In genomic region chr15:77022646-77023575, GRCh38 we compare ENCODE assay signal across 15 cellular contexts. TPM values are rescaled to one million over a fixed set of nuclear protein-coding genes. Genes with fewer than 3 reads are reported as not detected.
DNase-seq lines count a peak whose midpoint lies in the region; ATAC-seq and TF ChIP-seq lines count a peak whose summit lies in the region.
"Had no signal": no experiment of that assay in that cellular context is flagged by ENCODE, and none has a peak within 500 bp of the region (broad histone marks: within the 10 kb centered on the region; RNA-seq: fewer than 3 reads in every experiment).

No MANE protein-coding gene starts in this region.

- peak overlapping the region; percentile 99 for H3K27ac Mint-ChIP-seq in activated CD4-positive, alpha-beta memory T cell treated with anti-CD3 and anti-CD28 coated beads, Interleukin-2, amount 10 ng/mL, durations not matched to agents 7 days and 5 days

- no peaks in the 10 kb centered on the region for H3K27me3 Mint-ChIP-seq in activated CD4-positive, alpha-beta memory T cell treated with anti-CD3 and anti-CD28 coated beads, Interleukin-2, amount 10 ng/mL, durations not matched to agents 7 days and 5 days

- H3K4me1 ChIP-seq in right lobe of liver (no peaks in the 10 kb centered on the region), aorta (ENCODE audit: control insufficient read depth in 1 of 2, insufficient read depth in 2 of 2, low read length in 2 of 2) (no peaks in the 10 kb centered on the region)
- H3K4me1 ChIP-seq: BE2C, colonic mucosa had no signal

- POLR2A ChIA-PET in activated CD4-positive, alpha-beta memory T cell treated with anti-CD3 and anti-CD28 coated beads, Interleukin-2, amount 10 ng/mL, durations not matched to agents 7 days and 5 days (lab: Charles Lee) = interaction anchor here (1.0 to 3.9 kb wide), 9 partner anchors 10 to 520 kb away, joined by 3 to 59 read pairs (median 4); partner anchors contain the start of genes PSTPIP1 and SCAPER

- no peaks in the 10 kb centered on the region for H3K9me3 Mint-ChIP-seq in activated CD4-positive, alpha-beta memory T cell treated with anti-CD3 and anti-CD28 coated beads, Interleukin-2, amount 10 ng/mL, durations not matched to agents 7 days and 5 days
- H3K9me3 Mint-ChIP-seq: neural crest cell had no signal

- TF ChIP-seq CTCF in right lobe of liver (IDR thresholded peaks at IDR 0.05) = no peak

- peaks cover 72% of the 10 kb centered on the region for H3K4me1 Mint-ChIP-seq in activated CD4-positive, alpha-beta memory T cell treated with anti-CD3 and anti-CD28 coated beads, Interleukin-2, amount 10 ng/mL, durations not matched to agents 7 days and 5 days

- H3K27ac ChIP-seq in right lobe of liver (no peak overlapping the region), aorta (ENCODE audit: low read depth in 1 of 2, low read length in 2 of 2) (no peak overlapping the region)
- H3K27ac ChIP-seq: colonic mucosa, VCaP had no signal

- CTCF ChIA-PET in activated CD4-positive, alpha-beta memory T cell treated with anti-CD3 and anti-CD28 coated beads, Interleukin-2, amount 10 ng/mL, durations not matched to agents 7 days and 5 days (lab: Charles Lee) = interaction anchor here (0.6 to 3.7 kb wide), 21 partner anchors 9 to 374 kb away, joined by 3 to 33 read pairs (median 4); partner anchors contain the start of gene PSTPIP1

- peaks cover 90% of the 10 kb centered on the region for H3K36me3 Mint-ChIP-seq in activated CD4-positive, alpha-beta memory T cell treated with anti-CD3 and anti-CD28 coated beads, Interleukin-2, amount 10 ng/mL, durations not matched to agents 7 days and 5 days (ENCODE audit: low read depth)

- H3K9me3 ChIP-seq in right lobe of liver = no peaks in the 10 kb centered on the region
- H3K9me3 ChIP-seq in aorta (ENCODE audit: control insufficient read depth, low read length) = no peaks in the 10 kb centered on the region
- H3K9me3 ChIP-seq: BE2C, colonic mucosa had no signal

- H3K4me3 ChIP-seq in right lobe of liver = no peak overlapping the region
- no peak overlapping the region for H3K4me3 ChIP-seq in aorta (ENCODE audit: low read length in 2 of 2)
- H3K4me3 ChIP-seq: colonic mucosa had no signal

- DNase-seq in left ventricle myocardium superior (peak; percentile 26), Right ventricle myocardium inferior (ENCODE audit: missing footprints) (no peak), right lobe of liver (peak; percentile 19 to 49 (median 41)), aorta (peak; percentile 37 to 72), SHP77 (lab: John Stamatoyannopoulos, UW) (no peak), SKM-1 (lab: John Stamatoyannopoulos, UW; ENCODE audit: unreplicated experiment) (no peak)
- DNase-seq in activated CD4-positive, alpha-beta memory T cell treated with anti-CD3 and anti-CD28 coated beads, Interleukin-2, amount 10 ng/mL, durations not matched to agents 7 days and 5 days = no peak
- DNase-seq: colonic mucosa, NCI-H1092 treated with DMSO at 0.1 percent for 48 hours had no signal

- TF ChIP-seq POLR2A in right lobe of liver (IDR thresholded peaks at IDR 0.05) = no peak

- peak overlapping the region; percentile 13 for H3K4me3 Mint-ChIP-seq in activated CD4-positive, alpha-beta memory T cell treated with anti-CD3 and anti-CD28 coated beads, Interleukin-2, amount 10 ng/mL, durations not matched to agents 7 days and 5 days
- H3K4me3 Mint-ChIP-seq: neural crest cell had no signal

- H3K36me3 ChIP-seq in right lobe of liver (no peaks in the 10 kb centered on the region), aorta (ENCODE audit: control insufficient read depth in 1 of 2, insufficient read depth in 2 of 2, low read length in 1 of 2) (no peaks in the 10 kb centered on the region)
- H3K36me3 ChIP-seq: BE2C, colonic mucosa had no signal

- WGBS in right lobe of liver (ENCODE audit: insufficient coverage, low coverage, low lambda C conversion rate, missing lambda C conversion rate) = 80% methylated on average over 11 of the region's 14 CpGs
- 90 to 92% methylated on average over 14 of the region's 14 CpGs for WGBS in aorta, 2 donors

- ATAC-seq in left ventricle myocardium superior (no peak), Right ventricle myocardium inferior (no peak), right lobe of liver (no peak), aorta (ENCODE audit: low FRiP score) (no peak), GM18502 (IDR thresholded peaks at IDR 0.05; ENCODE audit: poor library complexity, unreplicated experiment) (no peak)

- intact Hi-C loops in left ventricle myocardium superior (cut with micrococcal nuclease) = no loop called here
- intact Hi-C loops in Right ventricle myocardium inferior (cut with DNase I) = no loop called here
- intact Hi-C loops in right lobe of liver (cut with DNase I) = loop anchor here in 1 of 2 donors (10.0 kb wide), 1 partner anchor 522 kb away; no protein-coding TSS in a partner anchor
- intact Hi-C loops in aorta (cut with DNase I) = loop anchor here (2.0 to 5.0 kb wide), 3 partner anchors 81 to 519 kb away; no protein-coding TSS in a partner anchor

- no peaks in the 10 kb centered on the region for H3K27me3 ChIP-seq in right lobe of liver
- no peaks in the 10 kb centered on the region for H3K27me3 ChIP-seq in aorta (ENCODE audit: control insufficient read depth in 1 of 2, insufficient read depth in 2 of 2, low read length in 1 of 2)
- H3K27me3 ChIP-seq: BE2C, colonic mucosa had no signal

RNA-seq across cellular contexts. Expression of gene PSTPIP1, which starts 28.0 kb away (rescaled TPM):
- total RNA-seq in left ventricle myocardium superior (2.4 TPM), Right ventricle myocardium inferior (4.5 TPM), right lobe of liver (1 to 10 TPM; 1.2 to 4.9 (median 2.2) TPM), aorta (10 to 100 TPM; 14.1 to 42.9 TPM)
- total RNA-seq in activated CD4-positive, alpha-beta memory T cell treated with anti-CD3 and anti-CD28 coated beads, Interleukin-2, amount 10 ng/mL, durations not matched to agents 7 days and 5 days = 100 to 1,000 TPM; 181 to 187 TPM
- 10 to 100 TPM; 16.5 to 30.4 TPM for polyA plus RNA-seq in aorta
- total RNA-seq: fibroblast of villous mesenchyme, kidney epithelial cell had no signal

RNA-seq across cellular contexts. Expression of gene TSPAN3, which starts 48.0 kb away (rescaled TPM):
- total RNA-seq in left ventricle myocardium superior = 97.1 TPM
- 98.3 TPM for total RNA-seq in Right ventricle myocardium inferior
- 10 to 100 TPM; 12.4 to 13.9 TPM for total RNA-seq in activated CD4-positive, alpha-beta memory T cell treated with anti-CD3 and anti-CD28 coated beads, Interleukin-2, amount 10 ng/mL, durations not matched to agents 7 days and 5 days
- total RNA-seq in right lobe of liver = 100 to 1,000 TPM in 1 of 6 experiments, 10 to 100 TPM in 5; 35.6 to 103 (median 63.2) TPM
- 100 to 1,000 TPM; 106 to 121 TPM for total RNA-seq in aorta
- polyA plus RNA-seq in aorta = 100 to 1,000 TPM; 107 to 123 TPM

Comparison
In these comparisons a context has a peak if more than half of its experiments do, and no peak if none do; other contexts are left out.
1. DNase-seq: peak in left ventricle myocardium superior (single experiment), right lobe of liver (3 of 3) and aorta (2 of 2); none in Right ventricle myocardium inferior (single experiment), activated CD4-positive, alpha-beta memory T cell treated with anti-CD3 and anti-CD28 coated beads, Interleukin-2, amount 10 ng/mL, durations not matched to agents 7 days and 5 days (single experiment), SHP77 (0 of 2) and SKM-1 (single experiment).
2. RNA of gene PSTPIP1, which starts 28.0 kb away (total RNA-seq): 181 to 187 TPM in activated CD4-positive, alpha-beta memory T cell treated with anti-CD3 and anti-CD28 coated beads, Interleukin-2, amount 10 ng/mL, durations not matched to agents 7 days and 5 days; 14.1 to 42.9 TPM in aorta, 4.5 TPM in Right ventricle myocardium inferior (single experiment), 1.2 to 4.9 TPM in right lobe of liver and 2.4 TPM in left ventricle myocardium superior (single experiment); every median in the first group is over 4 times any median in the second.
3. intact Hi-C loops: an anchor here in aorta (2.0 to 5.0 kb wide); none called in left ventricle myocardium superior and Right ventricle myocardium inferior.